In genomic region chr13:46660859-46661258, GRCh38 we compare ENCODE assay signal across 2 cellular contexts.
TF ChIP-seq lines count a peak whose summit lies in the region.

No MANE protein-coding gene starts in this region.

TF ChIP-seq in A549, 52 proteins besides CTCF, POLR2A, EP300 and RAD21:
- no peak for TF ChIP-seq MYC (IDR thresholded peaks at IDR 0.05; ENCODE audit: borderline replicate concordance, low read length)
- TF ChIP-seq REST (IDR thresholded peaks at IDR 0.05) = no peak
- no peak for TF ChIP-seq ESRRA (IDR thresholded peaks at IDR 0.05; ENCODE audit: borderline replicate concordance, low read length)
- TF ChIP-seq USF2 (IDR thresholded peaks at IDR 0.05) = no peak
- TF ChIP-seq HDAC2 (IDR thresholded peaks at IDR 0.05) = no peak
- TF ChIP-seq RARB (CRISPR knock-in tag; IDR thresholded peaks at IDR 0.05) = no peak
- no peak for TF ChIP-seq RNF2 (IDR thresholded peaks at IDR 0.05; ENCODE audit: borderline replicate concordance, low read depth)

TF ChIP-seq in HepG2, 621 proteins besides CTCF, POLR2A, EP300 and RAD21 (continues in another document):
- peak; percentile 30; the same call in 1 of the 2 replicates for TF ChIP-seq SAP130 (CRISPR knock-in tag; IDR thresholded peaks at IDR 0.05; ENCODE audit: low read depth)
- peak; percentile 18; the same call in 1 of the 2 replicates for TF ChIP-seq HNF1B (CRISPR knock-in tag; IDR thresholded peaks at IDR 0.05)
- TF ChIP-seq FOSL2 (CRISPR knock-in tag; IDR thresholded peaks at IDR 0.05) = no peak
- TF ChIP-seq TCF7L2 (IDR thresholded peaks at IDR 0.05; ENCODE audit: low read depth, low read length) = no peak
- TF ChIP-seq ZNF33A (CRISPR knock-in tag; IDR thresholded peaks at IDR 0.05; ENCODE audit: borderline replicate concordance) = no peak
- TF ChIP-seq POGZ (CRISPR knock-in tag; IDR thresholded peaks at IDR 0.05) = peak; percentile 61; the same call in 1 of the 2 replicates
- TF ChIP-seq SMARCE1 (IDR thresholded peaks at IDR 0.05; ENCODE audit: borderline replicate concordance) = no peak
- TF ChIP-seq NCOR1 (IDR thresholded peaks at IDR 0.05; ENCODE audit: borderline replicate concordance, low read length) = 0 out of 2 replicates have a peak, but pooled peaks have one; percentile 44
- TF ChIP-seq ZKSCAN8 (CRISPR knock-in tag; IDR thresholded peaks at IDR 0.05; ENCODE audit: borderline replicate concordance) = 0 out of 2 replicates have a peak, but pooled peaks have one; percentile 23
- peak; percentile 85 for TF ChIP-seq HNF1A (IDR thresholded peaks at IDR 0.05; ENCODE audit: low read depth)
- TF ChIP-seq HNF1A (CRISPR knock-in tag; IDR thresholded peaks at IDR 0.05; ENCODE audit: borderline replicate concordance) = peak; percentile 74; the same call in 1 of the 2 replicates
- TF ChIP-seq TAF15 (IDR thresholded peaks at IDR 0.05; ENCODE audit: low read depth, low read length, poor library complexity, severe bottlenecking) = no peak
- peak; percentile 55 for TF ChIP-seq PAXIP1 (CRISPR knock-in tag; conservative IDR thresholded peaks at IDR 0.05)
- TF ChIP-seq ZNF44 (CRISPR knock-in tag; IDR thresholded peaks at IDR 0.05) = no peak
- TF ChIP-seq ATF7 (IDR thresholded peaks at IDR 0.05) = no peak
- no peak for TF ChIP-seq ATF7 (CRISPR knock-in tag; IDR thresholded peaks at IDR 0.05)
- no peak for TF ChIP-seq ZSCAN21 (CRISPR knock-in tag; IDR thresholded peaks at IDR 0.05; ENCODE audit: borderline replicate concordance)
- TF ChIP-seq GLMP (CRISPR knock-in tag; IDR thresholded peaks at IDR 0.05; ENCODE audit: borderline replicate concordance) = no peak
- TF ChIP-seq MED1 (CRISPR knock-in tag; IDR thresholded peaks at IDR 0.05) = peak; percentile 32; the same call in 1 of the 2 replicates
- no peak for TF ChIP-seq PITX1 (CRISPR knock-in tag; IDR thresholded peaks at IDR 0.05)
- TF ChIP-seq ATF1 (CRISPR knock-in tag; IDR thresholded peaks at IDR 0.05) = no peak
- peak; percentile 30; the same call in 1 of the 2 replicates for TF ChIP-seq DRAP1 (CRISPR knock-in tag; IDR thresholded peaks at IDR 0.05)
- 0 out of 2 replicates have a peak, but pooled peaks have one; percentile 39 for TF ChIP-seq ARID5B (CRISPR knock-in tag; IDR thresholded peaks at IDR 0.05)
- TF ChIP-seq CBFB (CRISPR knock-in tag; IDR thresholded peaks at IDR 0.05) = no peak
- TF ChIP-seq ZFP91 (CRISPR knock-in tag; IDR thresholded peaks at IDR 0.05; ENCODE audit: borderline replicate concordance) = no peak
- no peak for TF ChIP-seq SOX6 (IDR thresholded peaks at IDR 0.05)
- 0 out of 2 replicates have a peak, but pooled peaks have one; percentile 19 for TF ChIP-seq SOX6 (CRISPR knock-in tag; IDR thresholded peaks at IDR 0.05)
- TF ChIP-seq CREB1 (IDR thresholded peaks at IDR 0.05) = no peak
- TF ChIP-seq CREB1 (CRISPR knock-in tag; IDR thresholded peaks at IDR 0.05) = peak; percentile 22; the same call in 1 of the 2 replicates
- TF ChIP-seq TEAD3 (CRISPR knock-in tag; optimal IDR thresholded peaks at IDR 0.05; ENCODE audit: borderline replicate concordance) = peak; percentile 46
- TF ChIP-seq ZBTB7A (CRISPR knock-in tag; IDR thresholded peaks at IDR 0.05) = no peak
- no peak for TF ChIP-seq KDM2A (CRISPR knock-in tag; IDR thresholded peaks at IDR 0.05; ENCODE audit: borderline replicate concordance, low read depth)
- TF ChIP-seq ZBTB33 (CRISPR knock-in tag; IDR thresholded peaks at IDR 0.05) = no peak
- TF ChIP-seq HNF4A (CRISPR knock-in tag; IDR thresholded peaks at IDR 0.05) = peak; percentile 12; the same call in 1 of the 2 replicates
- no peak for TF ChIP-seq ARNTL (CRISPR knock-in tag; IDR thresholded peaks at IDR 0.05)
- no peak for TF ChIP-seq NR1H2 (CRISPR knock-in tag; IDR thresholded peaks at IDR 0.05; ENCODE audit: borderline replicate concordance, low read depth)
